4 cellular contexts compared by ENCODE assay signal in genomic region chr19:14773722-14774121, GRCh38. TPM values are rescaled to one million over a fixed set of nuclear protein-coding genes. Genes with fewer than 3 reads are reported as not detected.
"Had no signal": no experiment of that assay in that cellular context is flagged by ENCODE, and none has a peak within 500 bp of the region (broad histone marks: within the 10 kb centered on the region; RNA-seq: fewer than 3 reads in every experiment).

No MANE protein-coding gene starts in this region.

RNA-seq across cellular contexts. Expression of gene ADGRE2, which starts 4.6 kb away (rescaled TPM):
- total RNA-seq: HT1080, IMR-90, SJSA1 had no signal
- polyA plus RNA-seq: HepG2, IMR-90 had no signal
